13 cellular contexts compared by ENCODE assay signal in the genomic region with DNA sequence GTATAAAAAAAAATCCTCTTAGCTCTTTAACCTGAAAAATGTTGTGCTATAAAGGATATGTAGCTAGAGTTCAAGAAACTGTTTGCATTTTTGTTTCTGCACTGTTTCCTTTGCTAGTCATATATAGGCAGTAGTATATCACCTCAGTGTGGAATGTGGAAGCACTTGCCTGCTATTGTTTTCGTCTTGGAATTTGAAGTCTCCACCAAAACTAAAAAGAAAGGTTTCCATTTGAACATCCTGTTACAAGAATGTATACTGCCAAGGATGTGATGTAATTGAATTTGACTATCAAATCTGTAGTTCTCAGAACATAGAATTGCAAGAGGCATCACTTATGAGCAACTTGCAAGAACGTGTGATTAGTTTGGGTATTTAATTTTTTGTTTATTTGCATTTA. TPM values are rescaled to one million over a fixed set of nuclear protein-coding genes. Genes with fewer than 3 reads are reported as not detected.
A peak's percentile ranks its signal among the peaks of the same experiment; 100 is the strongest.
DNase-seq lines count a peak whose midpoint lies in the region; ATAC-seq and TF ChIP-seq lines count a peak whose summit lies in the region.
"Had no signal": no experiment of that assay in that cellular context is flagged by ENCODE, and none has a peak within 500 bp of the region (broad histone marks: within the 10 kb centered on the region; RNA-seq: fewer than 3 reads in every experiment).

No MANE protein-coding gene starts in this region.

- no peaks in the 10 kb centered on the region for H3K27me3 Mint-ChIP-seq in GM23338 (ENCODE audit: insufficient read depth, low read depth, poor library complexity)
- H3K27me3 Mint-ChIP-seq: CD4-positive, CD25-positive, alpha-beta regulatory T cell had no signal

- H2AFZ ChIP-seq in GM23338 = no peak overlapping the region

- no peak for TF ChIP-seq EP300 in gastroesophageal sphincter (IDR thresholded peaks at IDR 0.05)

- H3K4me3 ChIP-seq in GM23338 = no peak overlapping the region
- H3K4me3 ChIP-seq in cardiac fibroblast (replicated peaks in 1 of 2; ENCODE audit: low read depth in 2 of 2, low read length in 2 of 2) = no peak overlapping the region
- H3K4me3 ChIP-seq in gastroesophageal sphincter = no peak overlapping the region
- no peak overlapping the region for H3K4me3 ChIP-seq in effector memory CD4-positive, alpha-beta T cell (ENCODE audit: insufficient read depth, low read depth, low read length, poor library complexity, severe bottlenecking)
- H3K4me3 ChIP-seq: BLaER1 treated with 17β-estradiol and CSF1 and Interleukin-3, amounts not matched to agents 10 nM and 100 nM had no signal

- TF ChIP-seq POLR2A in gastroesophageal sphincter (IDR thresholded peaks at IDR 0.05) = no peak

- H3K36me3 Mint-ChIP-seq in GM23338 (ENCODE audit: low read depth) = no peaks in the 10 kb centered on the region
- H3K36me3 Mint-ChIP-seq: CD4-positive, CD25-positive, alpha-beta regulatory T cell had no signal

- H3K79me2 ChIP-seq in GM23338 (replicated peaks; ENCODE audit: insufficient read depth) = no peaks in the 10 kb centered on the region

- no peak overlapping the region for H3K27ac ChIP-seq in GM23338 (ENCODE audit: low read depth)
- H3K27ac ChIP-seq in gastroesophageal sphincter = no peak overlapping the region
- H3K27ac ChIP-seq in effector memory CD4-positive, alpha-beta T cell (ENCODE audit: insufficient read depth, low read length, poor library complexity, severe bottlenecking) = no peak overlapping the region
- H3K27ac ChIP-seq: BLaER1 treated with 17β-estradiol and CSF1 and Interleukin-3, amounts not matched to agents 10 nM and 100 nM had no signal

- DNase-seq in GM23338 (ENCODE audit: low spot score) = peak; percentile 61
- DNase-seq in cardiac fibroblast (ENCODE audit: low read depth in 2 of 2) = peak; percentile 31 to 38
- DNase-seq in fibroblast of gingiva (ENCODE audit: low read depth) = peak; percentile 6
- DNase-seq in iPS DF 19.7 (ENCODE audit: low read depth, low spot score) = peak; percentile 12
- DNase-seq in activated gamma-delta T cell treated with Interleukin-2 at 50 U/mL for 16 hours = no peak
- DNase-seq in effector memory CD4-positive, alpha-beta T cell = no peak
- DNase-seq: 8988T; CD4-positive, CD25-positive, alpha-beta regulatory T cell; GF-D8 had no signal

- no peaks in the 10 kb centered on the region for H4K20me1 ChIP-seq in GM23338 (replicated peaks; ENCODE audit: insufficient read depth)
- H4K20me1 ChIP-seq: BLaER1 treated with 17β-estradiol and CSF1 and Interleukin-3, amounts not matched to agents 10 nM and 100 nM had no signal

- TF ChIP-seq CTCF in GM23338 (conservative IDR thresholded peaks at IDR 0.05; ENCODE audit: low read depth in 2 of 2) (no peak), cardiac fibroblast (IDR thresholded peaks at IDR 0.05; ENCODE audit: low read depth, low read length) (no peak), gastroesophageal sphincter (IDR thresholded peaks at IDR 0.05) (no peak)

- no peaks in the 10 kb centered on the region for H3K27me3 ChIP-seq in GM23338 (ENCODE audit: insufficient read depth)
- H3K27me3 ChIP-seq in gastroesophageal sphincter = no peaks in the 10 kb centered on the region
- no peaks in the 10 kb centered on the region for H3K27me3 ChIP-seq in effector memory CD4-positive, alpha-beta T cell (replicated peaks; ENCODE audit: control insufficient read depth, insufficient read depth, low read length, poor library complexity, severe bottlenecking)
- H3K27me3 ChIP-seq: BLaER1 treated with 17β-estradiol and CSF1 and Interleukin-3, amounts not matched to agents 10 nM and 100 nM had no signal

- H3K36me3 ChIP-seq in GM23338 (ENCODE audit: insufficient read depth) (no peaks in the 10 kb centered on the region), gastroesophageal sphincter (no peaks in the 10 kb centered on the region)
- no peaks in the 10 kb centered on the region for H3K36me3 ChIP-seq in effector memory CD4-positive, alpha-beta T cell (ENCODE audit: control insufficient read depth, insufficient read depth, low read length)
- H3K36me3 ChIP-seq: BLaER1 treated with 17β-estradiol and CSF1 and Interleukin-3, amounts not matched to agents 10 nM and 100 nM had no signal

- WGBS in gastroesophageal sphincter (ENCODE audit: low coverage in 1 of 2), 2 donors = 57 to 69% methylated on average over 1 to 2 of the region's 2 CpGs

- no peaks in the 10 kb centered on the region for H3F3A ChIP-seq in GM23338 (replicated peaks; ENCODE audit: low read depth)

- no peak overlapping the region for H3K27ac Mint-ChIP-seq in GM23338
- H3K27ac Mint-ChIP-seq: CD4-positive, CD25-positive, alpha-beta regulatory T cell had no signal

- H3K9me2 ChIP-seq in GM23338 (ENCODE audit: insufficient read depth) = 0 out of 2 replicates have a peak, but pooled peaks cover 2% of the 10 kb centered on the region

- no peaks in the 10 kb centered on the region for H3K9me3 Mint-ChIP-seq in GM23338

- H3K4me1 ChIP-seq in GM23338 (ENCODE audit: insufficient read depth) (peaks cover 7% of the 10 kb centered on the region; the same call in 1 of the 2 replicates), gastroesophageal sphincter (no peaks in the 10 kb centered on the region)
- H3K4me1 ChIP-seq in effector memory CD4-positive, alpha-beta T cell (ENCODE audit: control insufficient read depth, insufficient read depth, low read length, poor library complexity, severe bottlenecking) = no peaks in the 10 kb centered on the region
- H3K4me1 ChIP-seq: BLaER1 treated with 17β-estradiol and CSF1 and Interleukin-3, amounts not matched to agents 10 nM and 100 nM had no signal

- no peaks in the 10 kb centered on the region for H3K9me3 ChIP-seq in gastroesophageal sphincter
- no peaks in the 10 kb centered on the region for H3K9me3 ChIP-seq in effector memory CD4-positive, alpha-beta T cell (ENCODE audit: control insufficient read depth, low read length)
- H3K9me3 ChIP-seq: BLaER1 treated with 17β-estradiol and CSF1 and Interleukin-3, amounts not matched to agents 10 nM and 100 nM had no signal

- no peak overlapping the region for H3K4me2 ChIP-seq in GM23338
- H3K4me2 ChIP-seq: BLaER1 treated with 17β-estradiol and CSF1 and Interleukin-3, amounts not matched to agents 10 nM and 100 nM had no signal

- peaks cover 6% of the 10 kb centered on the region; the same call in 2 of the 3 replicates for H3K4me1 Mint-ChIP-seq in GM23338
- H3K4me1 Mint-ChIP-seq: CD4-positive, CD25-positive, alpha-beta regulatory T cell had no signal

- H3K4me3 Mint-ChIP-seq in GM23338 = no peak overlapping the region
- H3K4me3 Mint-ChIP-seq: CD4-positive, CD25-positive, alpha-beta regulatory T cell had no signal

- ATAC-seq in GM23338 (no peak), HG03571 (IDR thresholded peaks at IDR 0.05; ENCODE audit: unreplicated experiment) (no peak), gastroesophageal sphincter (no peak)
- ATAC-seq: HCT116 had no signal

TF ChIP-seq in GM23338, 12 proteins besides CTCF, POLR2A, EP300 and RAD21:
- TF ChIP-seq ZNF114 (CRISPR knock-in tag; IDR thresholded peaks at IDR 0.05) (no peak), POLR2AphosphoS5 (IDR thresholded peaks at IDR 0.05; ENCODE audit: low read depth) (no peak), NANOG (IDR thresholded peaks at IDR 0.05; ENCODE audit: borderline replicate concordance) (no peak), JUNB (IDR thresholded peaks at IDR 0.05; ENCODE audit: unreplicated experiment) (no peak), STAT1 (IDR thresholded peaks at IDR 0.05; ENCODE audit: unreplicated experiment) (no peak), EZH2phosphoT487 (IDR thresholded peaks at IDR 0.05; ENCODE audit: unreplicated experiment) (no peak), EZH2 (IDR thresholded peaks at IDR 0.05; ENCODE audit: low read depth, unreplicated experiment) (no peak)
TF ChIP-seq in GM23338: peak in this region for 0.

RNA-seq across cellular contexts. Expression of gene MEOX2, which starts 51.1 kb away (rescaled TPM):
- 1.2 and 2.1 TPM in 2 replicates for total RNA-seq in GM23338 (2014; rRNA removed; shearing (Covaris generic))
- polyA plus RNA-seq in GM23338 (2016; fragmentation: Nextera tagmentation; extraction: Ambion mirVana) = 0.42 and 0.50 TPM in 2 replicates
- total RNA-seq in gastroesophageal sphincter = 10 to 100 TPM in 2 of 4 donors, 1 to 10 TPM in 2; 4.5 to 28.7 (median 12.5) TPM
- total RNA-seq: CD4-positive, CD25-positive, alpha-beta regulatory T cell had no signal
- polyA plus RNA-seq: CD4-positive, CD25-positive, alpha-beta regulatory T cell had no signal

Comparison
In these comparisons a context has a peak if more than half of its experiments do, and no peak if none do; other contexts are left out.
1. DNase-seq: peak in GM23338 (single experiment), cardiac fibroblast (2 of 2), fibroblast of gingiva (single experiment) and iPS DF 19.7 (single experiment); none in activated gamma-delta T cell treated with Interleukin-2 at 50 U/mL for 16 hours (single experiment) and effector memory CD4-positive, alpha-beta T cell (0 of 3).